ENCODE assay signal across 1 cellular context in genomic region chr17:21343061-21343949, GRCh38. TPM values are rescaled to one million over a fixed set of nuclear protein-coding genes. Genes with fewer than 3 reads are reported as not detected.
"Had no signal": no experiment of that assay in that cellular context is flagged by ENCODE, and none has a peak within 500 bp of the region (broad histone marks: within the 10 kb centered on the region; RNA-seq: fewer than 3 reads in every experiment).

No MANE protein-coding gene starts in this region.

RNA-seq across cellular contexts. Expression of gene KCNJ12, which starts 32.9 kb away (rescaled TPM):
- total RNA-seq: natural killer cell treated with Interleukin-12 subunit alpha and Interleukin-12 subunit beta and Interleukin-15 and Interleukin-18, amount 100 ng/mL, for 72 hours had no signal
